In genomic region chr4:143399113-143399949, GRCh38 we compare ENCODE assay signal across 8 cellular contexts.
A peak's percentile ranks its signal among the peaks of the same experiment; 100 is the strongest.
DNase-seq lines count a peak whose midpoint lies in the region; ATAC-seq and TF ChIP-seq lines count a peak whose summit lies in the region.

No MANE protein-coding gene starts in this region.

- H3K9me3 Mint-ChIP-seq in CD4-positive, CD25-positive, alpha-beta regulatory T cell, result peaks cover 0 to 4% (median 0%) of the 10 kb centered on the region in 7 donors
- H3K9me3 Mint-ChIP-seq in nephron, result no peaks in the 10 kb centered on the region

- H3K4me3 ChIP-seq in CD4-positive, CD25-positive, alpha-beta regulatory T cell (ENCODE audit: low read depth, low read length), result no peak overlapping the region
- no peak overlapping the region for H3K4me3 ChIP-seq in NT2/D1 (ENCODE audit: insufficient read length, low read depth)

- H3K27ac Mint-ChIP-seq in CD4-positive, CD25-positive, alpha-beta regulatory T cell, result peak overlapping the region in 1 of 3 donors; percentile 1
- peak overlapping the region in 1 of 3 experiments; percentile 23 for H3K27ac Mint-ChIP-seq in nephron

- no peaks in the 10 kb centered on the region for H3K36me3 Mint-ChIP-seq in CD4-positive, CD25-positive, alpha-beta regulatory T cell
- H3K36me3 Mint-ChIP-seq in nephron (ENCODE audit: low read depth), result no peaks in the 10 kb centered on the region

- H3K9ac ChIP-seq in NT2/D1 (ENCODE audit: insufficient read length, low read depth), result no peak overlapping the region

- no peaks in the 10 kb centered on the region for H3K4me1 ChIP-seq in CD4-positive, CD25-positive, alpha-beta regulatory T cell (ENCODE audit: control insufficient read depth, insufficient read depth, low read length, poor library complexity, severe bottlenecking)
- H3K4me1 ChIP-seq in NT2/D1 (ENCODE audit: insufficient read depth, insufficient read length), result no peaks in the 10 kb centered on the region

- H3K27me3 ChIP-seq in CD4-positive, CD25-positive, alpha-beta regulatory T cell (ENCODE audit: control insufficient read depth, insufficient read depth, low read length), result peaks cover 14% of the 10 kb centered on the region
- no peaks in the 10 kb centered on the region for H3K27me3 ChIP-seq in NT2/D1 (ENCODE audit: insufficient read depth, insufficient read length)

- H3K36me3 ChIP-seq in CD4-positive, CD25-positive, alpha-beta regulatory T cell (ENCODE audit: control insufficient read depth, insufficient read depth, low read length), result no peaks in the 10 kb centered on the region
- no peaks in the 10 kb centered on the region for H3K36me3 ChIP-seq in NT2/D1 (ENCODE audit: insufficient read depth, insufficient read length, low read length)

- no peak overlapping the region for H3K27ac ChIP-seq in CD4-positive, CD25-positive, alpha-beta regulatory T cell (ENCODE audit: insufficient read depth, low read length, poor library complexity, severe bottlenecking)

- H3K9me3 ChIP-seq in CD4-positive, CD25-positive, alpha-beta regulatory T cell (ENCODE audit: control insufficient read depth in 2 of 2, low read length in 2 of 2), result no peaks in the 10 kb centered on the region
- H3K9me3 ChIP-seq in NT2/D1 (ENCODE audit: insufficient read depth, low read length), result no peaks in the 10 kb centered on the region

- TF ChIP-seq CTCF in nephron (IDR thresholded peaks at IDR 0.05; ENCODE audit: unreplicated experiment in 3 of 3), result peak; percentile 55 to 65 (median 62)

- peaks cover 0 to 7% (median 0%) of the 10 kb centered on the region in 4 donors for H3K4me1 Mint-ChIP-seq in CD4-positive, CD25-positive, alpha-beta regulatory T cell
- peaks cover 46% of the 10 kb centered on the region for H3K4me1 Mint-ChIP-seq in nephron

- peak in 2 of 3 donors; percentile 12 to 46 for DNase-seq in CD4-positive, CD25-positive, alpha-beta regulatory T cell
- DNase-seq in NT2/D1 (ENCODE audit: low read depth, low spot score) (peak; percentile 2), dedifferentiated amniotic fluid mesenchymal stem cell (ENCODE audit: extremely low spot score) (peak; percentile 24), T1000 (lab: John Stamatoyannopoulos, UW) (no peak), AG08396 (ENCODE audit: low spot score) (no peak)

- no peak for ATAC-seq in CD4-positive, CD25-positive, alpha-beta regulatory T cell (ENCODE audit: low read depth in 2 of 2)
- ATAC-seq in GM18868 (IDR thresholded peaks at IDR 0.05; ENCODE audit: unreplicated experiment) (peak; percentile 65), HG03159 (IDR thresholded peaks at IDR 0.05; ENCODE audit: unreplicated experiment) (peak; percentile 53)

- no peak overlapping the region for H3K4me3 Mint-ChIP-seq in CD4-positive, CD25-positive, alpha-beta regulatory T cell
- no peak overlapping the region for H3K4me3 Mint-ChIP-seq in nephron

- H3K27me3 Mint-ChIP-seq in CD4-positive, CD25-positive, alpha-beta regulatory T cell, result peaks cover 7% of the 10 kb centered on the region
- no peaks in the 10 kb centered on the region for H3K27me3 Mint-ChIP-seq in nephron (ENCODE audit: low read depth)

Comparison
In these comparisons a context has a peak if more than half of its experiments do, and no peak if none do; other contexts are left out.
1. ATAC-seq: peak in GM18868 (single experiment) and HG03159 (single experiment); none in CD4-positive, CD25-positive, alpha-beta regulatory T cell (0 of 2).
2. DNase-seq: peak in CD4-positive, CD25-positive, alpha-beta regulatory T cell (2 of 3), NT2/D1 (single experiment) and dedifferentiated amniotic fluid mesenchymal stem cell (single experiment); none in T1000 (single experiment) and AG08396 (single experiment).